Comparison of ENCODE assay signal across 31 cellular contexts in the genomic region with DNA sequence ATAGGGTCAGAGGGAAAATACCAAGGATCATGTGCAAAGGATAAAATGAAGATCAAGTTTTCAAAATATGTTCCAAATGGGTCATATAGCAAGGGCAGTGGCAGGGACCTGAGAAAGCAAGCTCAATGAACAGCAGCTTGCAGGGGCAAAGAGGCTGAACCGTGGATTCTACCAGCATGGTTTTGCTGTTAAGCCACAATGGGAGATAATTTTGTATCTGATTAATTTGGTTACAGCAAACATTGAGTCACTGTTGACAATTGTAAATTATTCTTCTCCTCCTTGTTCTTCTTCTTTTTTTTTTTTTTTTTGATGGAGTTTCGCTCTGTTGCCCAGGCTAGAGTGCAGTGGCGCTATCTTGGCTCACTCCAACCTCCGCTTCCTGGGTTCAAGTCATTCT.
"Had no signal": no experiment of that assay in that cellular context is flagged by ENCODE, and none has a peak within 500 bp of the region (broad histone marks: within the 10 kb centered on the region; RNA-seq: fewer than 3 reads in every experiment).

No MANE protein-coding gene starts in this region.

- H3K36me3 ChIP-seq: adrenal gland, ascending aorta, brain microvascular endothelial cell, left ventricle myocardium inferior, neutrophil, ovary, prostate gland, uterus had no signal

- H3K27me3 ChIP-seq: adrenal gland, ascending aorta, brain microvascular endothelial cell, neutrophil, ovary, testis, uterus had no signal

- H3K9me3 ChIP-seq: adrenal gland, ascending aorta, left ventricle myocardium inferior, neutrophil, ovary, prostate gland, testis, uterus had no signal

- H3K4me3 Mint-ChIP-seq: activated CD4-positive, alpha-beta memory T cell treated with anti-CD3 and anti-CD28 coated beads, Interleukin-2, amount 10 ng/mL, durations not matched to agents 7 days and 5 days; activated CD4-positive, alpha-beta T cell treated with anti-CD3 and anti-CD28 coated beads, Interleukin-2, amount 10 ng/mL, durations not matched to agents 24 days and 14 days; activated T-helper 1 cell treated with anti-CD3 and anti-CD28 coated beads, Interleukin-12 subunit alpha, Interleukin-12 subunit beta, Interleukin-2, Interleukin-4 antibody, amounts not matched to agents 30 ng/mL and 10 ng/mL and 1 ng/mL, durations not matched to agents 14 hours and 24 hours and 36 hours; mesothelial cell of epicardium; nephron; stimulated activated naive B cell treated with anti-CD40 and anti-IgM and Interleukin-4, amounts not matched to agents 10 μg/mL and 1 μg/mL and 100 μg/mL, for 72 hours had no signal

- H3K36me3 Mint-ChIP-seq: mesothelial cell of epicardium; stimulated activated naive B cell treated with anti-CD40 and anti-IgM and Interleukin-4, amounts not matched to agents 10 μg/mL and 1 μg/mL and 100 μg/mL, for 72 hours had no signal

- DNase-seq: activated CD4-positive, alpha-beta memory T cell treated with anti-CD3 and anti-CD28 coated beads, Interleukin-2, amount 10 ng/mL, durations not matched to agents 7 days and 5 days; activated CD4-positive, alpha-beta T cell treated with anti-CD3 and anti-CD28 coated beads, Interleukin-2, amount 10 ng/mL, durations not matched to agents 24 days and 14 days; activated gamma-delta T cell; activated naive CD4-positive, alpha-beta T cell treated with anti-CD3 and anti-CD28 coated beads, Interleukin-2, amount 50 U/mL, for 16 hours; adrenal gland; brain microvascular endothelial cell; caudate nucleus; dermis blood vessel endothelial cell; effector CD8-positive, alpha-beta T cell; erythroblast; foreskin melanocyte; glutamatergic neuron; hippocampal formation; kidney glomerular epithelial cell; left ventricle myocardium inferior; ovary; stimulated activated CD4-positive, alpha-beta T cell treated with anti-CD3 and anti-CD28 coated beads, Interleukin-2, amount 100 ng/mL, for 48 hours; stimulated activated CD8-positive, alpha-beta memory T cell treated with anti-CD3 and anti-CD28 coated beads, Interleukin-4, amount 100 ng/mL, for 48 hours; stimulated activated naive B cell treated with anti-CD40 and anti-IgM and Interleukin-4, amounts not matched to agents 10 μg/mL and 1 μg/mL and 100 μg/mL, for 72 hours; T1000; testis; trophoblast cell; uterus had no signal

- H3K27me3 Mint-ChIP-seq: activated CD4-positive, alpha-beta memory T cell treated with anti-CD3 and anti-CD28 coated beads, Interleukin-2, amount 10 ng/mL, durations not matched to agents 7 days and 5 days; stimulated activated naive B cell treated with anti-CD40 and anti-IgM and Interleukin-4, amounts not matched to agents 10 μg/mL and 1 μg/mL and 100 μg/mL, for 72 hours had no signal

- H3K27ac Mint-ChIP-seq: activated CD4-positive, alpha-beta memory T cell treated with anti-CD3 and anti-CD28 coated beads, Interleukin-2, amount 10 ng/mL, durations not matched to agents 7 days and 5 days; activated CD4-positive, alpha-beta T cell treated with anti-CD3 and anti-CD28 coated beads, Interleukin-2, amount 10 ng/mL, durations not matched to agents 24 days and 14 days; activated T-helper 1 cell treated with anti-CD3 and anti-CD28 coated beads, Interleukin-12 subunit alpha, Interleukin-12 subunit beta, Interleukin-2, Interleukin-4 antibody, amounts not matched to agents 30 ng/mL and 10 ng/mL and 1 ng/mL, durations not matched to agents 14 hours and 24 hours and 36 hours; mesothelial cell of epicardium; nephron; stimulated activated naive B cell treated with anti-CD40 and anti-IgM and Interleukin-4, amounts not matched to agents 10 μg/mL and 1 μg/mL and 100 μg/mL, for 72 hours had no signal

- H3K27ac ChIP-seq: adrenal gland, ascending aorta, brain microvascular endothelial cell, left ventricle myocardium inferior, neutrophil, ovary, prostate gland, testis, uterus, VCaP had no signal

- ATAC-seq: activated CD4-positive, CD25-positive, alpha-beta regulatory T cell treated with anti-CD3 and anti-CD28 coated beads, Interleukin-2, amount 50 U/mL, for 24 hours; stimulated activated naive B cell treated with anti-CD40 and anti-IgM and Interleukin-4, amounts not matched to agents 10 μg/mL and 1 μg/mL and 100 μg/mL, for 72 hours had no signal

- H3K4me1 ChIP-seq: adrenal gland, ascending aorta, left ventricle myocardium inferior, prostate gland, testis, uterus had no signal

- H3K9me3 Mint-ChIP-seq: activated CD4-positive, alpha-beta memory T cell treated with anti-CD3 and anti-CD28 coated beads, Interleukin-2, amount 10 ng/mL, durations not matched to agents 7 days and 5 days; activated CD4-positive, alpha-beta T cell treated with anti-CD3 and anti-CD28 coated beads, Interleukin-2, amount 10 ng/mL, durations not matched to agents 24 days and 14 days; activated T-helper 1 cell treated with anti-CD3 and anti-CD28 coated beads, Interleukin-12 subunit alpha, Interleukin-12 subunit beta, Interleukin-2, Interleukin-4 antibody, amounts not matched to agents 30 ng/mL and 10 ng/mL and 1 ng/mL, durations not matched to agents 14 hours and 24 hours and 36 hours; mesothelial cell of epicardium; nephron; stimulated activated naive B cell treated with anti-CD40 and anti-IgM and Interleukin-4, amounts not matched to agents 10 μg/mL and 1 μg/mL and 100 μg/mL, for 72 hours had no signal

- H3K4me1 Mint-ChIP-seq: mesothelial cell of epicardium had no signal

- H3K4me3 ChIP-seq: adrenal gland, ascending aorta, left ventricle myocardium inferior, ovary, prostate gland, testis, uterus had no signal
